ENCODE assay signal across 20 cellular contexts in genomic region chr11:27894552-27894951, GRCh38.
DNase-seq lines count a peak whose midpoint lies in the region; ATAC-seq lines count a peak whose summit lies in the region.
"Had no signal": no experiment of that assay in that cellular context is flagged by ENCODE, and none has a peak within 500 bp of the region (broad histone marks: within the 10 kb centered on the region; RNA-seq: fewer than 3 reads in every experiment).

No MANE protein-coding gene starts in this region.

- H3K36me3 ChIP-seq in mesenchymal stem cell (ENCODE audit: control insufficient read depth in 1 of 2, insufficient read depth in 2 of 2, low read depth in 1 of 2, low read length in 2 of 2), result no peaks in the 10 kb centered on the region
- H3K36me3 ChIP-seq: cardiac muscle cell, WERI-Rb-1 had no signal

- H3K4ac ChIP-seq in mesenchymal stem cell (ENCODE audit: low read depth in 1 of 2, low read length in 2 of 2), result no peak overlapping the region

- H3K27me3 ChIP-seq in mesenchymal stem cell (ENCODE audit: control insufficient read depth in 1 of 2, insufficient read depth in 1 of 2, low read length in 2 of 2), result no peaks in the 10 kb centered on the region
- H3K27me3 ChIP-seq: cardiac muscle cell had no signal

- H2BK15ac ChIP-seq in mesenchymal stem cell (ENCODE audit: low read depth, poor library complexity, severe bottlenecking), result no peak overlapping the region

- no peak overlapping the region for H3K14ac ChIP-seq in mesenchymal stem cell (ENCODE audit: low read length in 2 of 2)

- H2BK120ac ChIP-seq in mesenchymal stem cell (ENCODE audit: low read depth, low read length), result no peak overlapping the region

- no peak overlapping the region for H3K4me3 ChIP-seq in mesenchymal stem cell (ENCODE audit: insufficient read depth in 1 of 2, low read depth in 1 of 2, low read length in 2 of 2)
- H3K4me3 ChIP-seq: cardiac muscle cell, smooth muscle cell had no signal

- no peak overlapping the region for H2AFZ ChIP-seq in mesenchymal stem cell (ENCODE audit: low read depth, low read length)

- H2BK12ac ChIP-seq in mesenchymal stem cell (ENCODE audit: low read length in 2 of 2), result no peak overlapping the region

- H3K9me3 ChIP-seq in mesenchymal stem cell (ENCODE audit: control insufficient read depth, low read length), result no peaks in the 10 kb centered on the region

- no peaks in the 10 kb centered on the region for H3K79me1 ChIP-seq in mesenchymal stem cell (replicated peaks; ENCODE audit: low read length, poor library complexity, severe bottlenecking)

- no peak overlapping the region for H4K91ac ChIP-seq in mesenchymal stem cell (ENCODE audit: low read length)

- no peak overlapping the region for H2BK5ac ChIP-seq in mesenchymal stem cell (ENCODE audit: low read depth, low read length, poor library complexity, severe bottlenecking)

- no peak overlapping the region for H3K23ac ChIP-seq in mesenchymal stem cell (ENCODE audit: low read length in 2 of 2)

- 88% methylated on average over 4 of the region's 4 CpGs for WGBS in mesenchymal stem cell

- no peak overlapping the region for H3K18ac ChIP-seq in mesenchymal stem cell (ENCODE audit: low read depth in 1 of 2, low read length in 2 of 2)

- ATAC-seq in HG03196 (IDR thresholded peaks at IDR 0.05; ENCODE audit: unreplicated experiment), result peak; percentile 65
- ATAC-seq in HG02870 (IDR thresholded peaks at IDR 0.05; ENCODE audit: unreplicated experiment), result no peak
- no peak for ATAC-seq in HG02642 (IDR thresholded peaks at IDR 0.05; ENCODE audit: poor library complexity, unreplicated experiment)
- ATAC-seq: natural killer cell treated with Interleukin-12 subunit alpha and Interleukin-12 subunit beta and Interleukin-15 and Interleukin-18, amount 100 ng/mL, for 72 hours had no signal

- no peak overlapping the region for H3K9ac ChIP-seq in mesenchymal stem cell (ENCODE audit: low read length)

- H3K4me1 ChIP-seq in mesenchymal stem cell (ENCODE audit: control insufficient read depth, insufficient read depth, low read depth, low read length), result no peaks in the 10 kb centered on the region

- peak overlapping the region; percentile 16 for H3K4me2 ChIP-seq in mesenchymal stem cell (ENCODE audit: low read length, poor library complexity, severe bottlenecking)
- H3K4me2 ChIP-seq: smooth muscle cell had no signal

- no peak overlapping the region for H4K8ac ChIP-seq in mesenchymal stem cell (ENCODE audit: low read length)

- H3K27ac ChIP-seq in mesenchymal stem cell (ENCODE audit: low read length, poor library complexity, severe bottlenecking), result peak overlapping the region; percentile 55
- H3K27ac ChIP-seq: 22Rv1, cardiac muscle cell, WERI-Rb-1 had no signal

- H2AK5ac ChIP-seq in mesenchymal stem cell (ENCODE audit: low read length, severe bottlenecking), result no peak overlapping the region

- DNase-seq in SIG-M5 treated with dmso at 0.1 percent for 504 hours (lab: John Stamatoyannopoulos, UW; ENCODE audit: unreplicated experiment) (peak; percentile 31), SIG-M5 (lab: John Stamatoyannopoulos, UW) (no peak), MV-4-11 (lab: John Stamatoyannopoulos, UW) (peak; percentile 90), mesenchymal stem cell (no peak), retina (no peak)
- DNase-seq: aorta; CD8-positive, alpha-beta memory T cell; dermis blood vessel endothelial cell; kidney; NCI-H1436 treated with DMSO at 0.1 percent for 48 hours; NCI-H510A; stimulated activated CD4-positive, alpha-beta T cell treated with anti-CD3 and anti-CD28 coated beads, Interleukin-2, amount 100 ng/mL, for 24 hours; WERI-Rb-1 had no signal

Comparison
In these comparisons a context has a peak if more than half of its experiments do, and no peak if none do; other contexts are left out.
1. DNase-seq: peak in SIG-M5 treated with dmso at 0.1 percent for 504 hours (single experiment) and MV-4-11 (single experiment); none in SIG-M5 (single experiment), mesenchymal stem cell (single experiment) and retina (single experiment).